ENCODE assay signal across 1 cellular context in the genomic region with DNA sequence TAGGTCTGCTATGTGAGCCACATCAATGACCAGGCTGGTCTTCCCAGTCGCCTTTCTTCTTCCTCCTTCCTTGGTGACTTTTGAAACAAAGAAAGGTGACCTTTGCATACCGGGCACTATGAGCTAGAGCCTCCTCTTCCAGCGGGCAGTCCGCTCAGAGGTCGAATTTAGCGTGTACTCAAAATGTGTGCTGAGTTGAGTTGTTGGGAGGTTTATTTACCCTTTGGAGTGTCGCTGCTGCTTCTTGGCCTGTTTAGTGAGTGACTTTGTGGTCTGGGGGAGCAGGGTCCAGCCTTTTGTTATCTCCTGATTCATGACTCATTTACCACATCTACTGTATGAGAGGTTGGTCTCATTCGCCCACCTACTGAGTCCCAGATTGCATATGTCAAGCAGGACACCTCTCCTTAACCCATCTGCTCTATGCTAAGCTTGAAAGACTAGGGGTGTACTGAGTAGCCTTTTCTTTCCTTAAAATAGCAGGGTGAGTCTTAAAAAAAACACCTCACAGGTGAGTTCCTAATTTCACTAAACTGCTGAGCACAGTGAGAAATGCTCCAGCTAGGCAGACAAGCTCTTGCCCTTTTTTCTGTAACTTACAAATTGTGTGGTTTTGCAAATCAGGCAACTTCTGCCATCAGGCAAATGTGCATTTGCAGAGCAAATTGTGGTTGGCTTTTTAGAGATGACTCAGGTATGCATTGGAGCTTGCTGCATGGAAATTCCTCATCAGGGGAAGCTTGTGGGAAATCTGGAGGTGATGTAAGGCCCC.
TF ChIP-seq lines count a peak whose summit lies in the region.

No MANE protein-coding gene starts in this region.

TF ChIP-seq in HepG2, 621 proteins besides CTCF, POLR2A, EP300 and RAD21 (continued from another document):
- TF ChIP-seq, protein P1, sequence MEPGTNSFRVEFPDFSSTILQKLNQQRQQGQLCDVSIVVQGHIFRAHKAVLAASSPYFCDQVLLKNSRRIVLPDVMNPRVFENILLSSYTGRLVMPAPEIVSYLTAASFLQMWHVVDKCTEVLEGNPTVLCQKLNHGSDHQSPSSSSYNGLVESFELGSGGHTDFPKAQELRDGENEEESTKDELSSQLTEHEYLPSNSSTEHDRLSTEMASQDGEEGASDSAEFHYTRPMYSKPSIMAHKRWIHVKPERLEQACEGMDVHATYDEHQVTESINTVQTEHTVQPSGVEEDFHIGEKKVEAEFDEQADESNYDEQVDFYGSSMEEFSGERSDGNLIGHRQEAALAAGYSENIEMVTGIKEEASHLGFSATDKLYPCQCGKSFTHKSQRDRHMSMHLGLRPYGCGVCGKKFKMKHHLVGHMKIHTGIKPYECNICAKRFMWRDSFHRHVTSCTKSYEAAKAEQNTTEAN (CRISPR knock-in tag; conservative IDR thresholded peaks at IDR 0.05) = 0 out of 2 replicates have a peak, but pooled peaks have one; percentile 8
- no peak for TF ChIP-seq ADNP (CRISPR knock-in tag; IDR thresholded peaks at IDR 0.05)
